In the genomic region with DNA sequence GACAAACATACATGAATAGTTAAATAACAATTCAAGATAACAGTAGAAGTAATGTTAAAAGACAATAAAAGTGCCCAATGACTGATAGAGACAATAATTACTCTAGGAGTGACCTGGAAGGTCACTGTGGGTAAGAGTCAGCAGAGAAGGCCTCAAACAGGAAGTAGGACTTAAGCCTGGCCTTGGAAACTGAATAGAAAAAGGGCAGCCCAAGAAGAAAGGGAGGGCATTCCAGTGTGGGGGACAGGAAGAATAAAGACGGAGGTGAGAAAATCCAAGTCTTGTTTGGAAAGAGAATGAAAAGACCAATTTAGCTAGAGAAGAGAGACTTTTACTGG, we compare ENCODE assay signal across 21 cellular contexts. TPM values are rescaled to one million over a fixed set of nuclear protein-coding genes. Genes with fewer than 3 reads are reported as not detected.
A peak's percentile ranks its signal among the peaks of the same experiment; 100 is the strongest.
DNase-seq lines count a peak whose midpoint lies in the region; ATAC-seq, FAIRE-seq and TF ChIP-seq lines count a peak whose summit lies in the region.
"Had no signal": no experiment of that assay in that cellular context is flagged by ENCODE, and none has a peak within 500 bp of the region (broad histone marks: within the 10 kb centered on the region; RNA-seq: fewer than 3 reads in every experiment).

No MANE protein-coding gene starts in this region.

- no peak overlapping the region for H3K4me3 ChIP-seq in K562
- H3K4me3 ChIP-seq in smooth muscle cell, result no peak overlapping the region
- H3K4me3 ChIP-seq: ascending aorta, gastrocnemius medialis, ovary had no signal

- no peak for TF ChIP-seq CTCF in K562 (IDR thresholded peaks at IDR 0.05 in 2 of 3, conservative IDR thresholded peaks at IDR 0.05 in 1 of 3; ENCODE audit: insufficient read depth in 2 of 3, low read depth in 1 of 3, low read length in 3 of 3)
- TF ChIP-seq CTCF in smooth muscle cell (IDR thresholded peaks at IDR 0.05; ENCODE audit: borderline replicate concordance, insufficient read depth, poor library complexity, severe bottlenecking), result no peak

- peaks cover 9% of the 10 kb centered on the region for H3K36me3 Mint-ChIP-seq in activated naive CD4-positive, alpha-beta T cell treated with anti-CD3 and anti-CD28 coated beads, Interleukin-2, amount 50 U/mL, for 24 hours

- H3K4me1 ChIP-seq in K562 (replicated peaks in 1 of 2; ENCODE audit: control insufficient read depth in 2 of 2, insufficient read depth in 2 of 2, low read length in 2 of 2), result no peaks in the 10 kb centered on the region; a peak in 1 of 5 replicates
- H3K4me1 ChIP-seq in smooth muscle cell (ENCODE audit: low read depth), result no peaks in the 10 kb centered on the region
- H3K4me1 ChIP-seq: ascending aorta, gastrocnemius medialis had no signal

- no TSS peak for BruUV-seq in K562 (replicated peaks; lab: Mats Ljungman, UMichigan)

- H4K20me1 ChIP-seq in K562 (replicated peaks; ENCODE audit: control insufficient read depth, insufficient read depth, low read length) (no peaks in the 10 kb centered on the region; the same call in 1 of the 2 replicates), smooth muscle cell (ENCODE audit: low read depth) (no peaks in the 10 kb centered on the region)

- TF ChIP-seq RAD21 in K562 (CRISPR knock-in tag; conservative IDR thresholded peaks at IDR 0.05 in 1 of 2, IDR thresholded peaks at IDR 0.05 in 1 of 2), result no peak

- H3K9me1 ChIP-seq in K562 (ENCODE audit: control insufficient read depth, insufficient read depth, low read length), result no peaks in the 10 kb centered on the region

- H3K27ac ChIP-seq in K562 (ENCODE audit: extremely low read depth, low read depth, low read length) (no peak overlapping the region), smooth muscle cell (ENCODE audit: low read depth) (peak overlapping the region; percentile 87)
- H3K27ac ChIP-seq: ascending aorta, gastrocnemius medialis, HL-60, ovary had no signal

- no peak for FAIRE-seq in K562 (lab: Jason Lieb, UNC)

- H3K9me3 ChIP-seq in K562 (replicated peaks; ENCODE audit: control insufficient read depth, insufficient read depth, low read depth, low read length) (no peaks in the 10 kb centered on the region), smooth muscle cell (replicated peaks; ENCODE audit: low read depth) (no peaks in the 10 kb centered on the region)
- H3K9me3 ChIP-seq: ascending aorta, gastrocnemius medialis, ovary had no signal

- ATAC-seq in K562 (no peak), GM18858 (IDR thresholded peaks at IDR 0.05; ENCODE audit: unreplicated experiment) (no peak)
- ATAC-seq: gastrocnemius medialis; left cardiac atrium; naive thymus-derived CD8-positive, alpha-beta T cell; Panc1; right cardiac atrium; SK-N-SH treated with all-trans-retinoic acid at 6 μM for 48 hours had no signal

- no peak for DNase-seq in activated naive CD4-positive, alpha-beta T cell (lab: John Stamatoyannopoulos, UW)
- DNase-seq in NCI-H226 (peak; percentile 4), K562 (ENCODE audit: extremely low read depth in 1 of 4, low spot score in 3 of 4) (no peak), smooth muscle cell (lab: John Stamatoyannopoulos, UW; ENCODE audit: unreplicated experiment) (no peak), KG1 (lab: John Stamatoyannopoulos, UW) (no peak), OCI-M1 (lab: John Stamatoyannopoulos, UW) (no peak)
- DNase-seq: activated gamma-delta T cell; erythroblast; gastrocnemius medialis; left cardiac atrium; naive thymus-derived CD8-positive, alpha-beta T cell; NCI-H1694 treated with DMSO at 0.1 percent for 48 hours; NCI-H82; ovary; right cardiac atrium had no signal

- WGBS in K562 (ENCODE audit: insufficient coverage, low coverage, missing lambda C conversion rate), result no CpG with 5 or more reads among the region's 1 CpG
- 79% methylated on average over 1 of the region's 1 CpG for WGBS in smooth muscle cell (ENCODE audit: low lambda C conversion rate)

- TF ChIP-seq EP300 in K562 (IDR thresholded peaks at IDR 0.05; ENCODE audit: low read length), result no peak

- no peaks in the 10 kb centered on the region for H3K9me3 Mint-ChIP-seq in activated naive CD4-positive, alpha-beta T cell treated with anti-CD3 and anti-CD28 coated beads, Interleukin-2, amount 50 U/mL, for 24 hours
- H3K9me3 Mint-ChIP-seq: naive thymus-derived CD8-positive, alpha-beta T cell had no signal

- H3K4me2 ChIP-seq in K562 (ENCODE audit: insufficient read depth, low read length) (no peak overlapping the region), smooth muscle cell (no peak overlapping the region)

- H3K9ac ChIP-seq in K562 (ENCODE audit: insufficient read depth in 1 of 2, low read depth in 2 of 2, low read length in 2 of 2), result no peak overlapping the region
- H3K9ac ChIP-seq in smooth muscle cell (ENCODE audit: low read depth), result peak overlapping the region; percentile 17

- CTCF ChIA-PET in K562 (lab: Yijun Ruan, JAX; ENCODE audit: low intra/inter-chr PET ratio), result no interaction called here

- H3K27ac Mint-ChIP-seq in activated naive CD4-positive, alpha-beta T cell treated with anti-CD3 and anti-CD28 coated beads, Interleukin-2, amount 50 U/mL, for 24 hours, result peak overlapping the region; percentile 51
- H3K27ac Mint-ChIP-seq: naive thymus-derived CD8-positive, alpha-beta T cell had no signal

- intact Hi-C loops in K562 (cut with micrococcal nuclease), result no loop called here

- peaks cover 9% of the 10 kb centered on the region for H3K4me1 Mint-ChIP-seq in activated naive CD4-positive, alpha-beta T cell treated with anti-CD3 and anti-CD28 coated beads, Interleukin-2, amount 50 U/mL, for 24 hours
- H3K4me1 Mint-ChIP-seq: naive thymus-derived CD8-positive, alpha-beta T cell had no signal

- in situ Hi-C loops in K562 (cut with MboI), result no loop called here

- POLR2A ChIA-PET in K562 (lab: Yijun Ruan, JAX), result interaction anchor here (1.2 kb wide), 1 partner anchor 13 kb away, joined by 3 read pairs; no protein-coding TSS in a partner anchor

- TF ChIP-seq POLR2A in K562 (conservative IDR thresholded peaks at IDR 0.05), result no peak

- H3F3A ChIP-seq in smooth muscle cell (ENCODE audit: low read depth), result no peaks in the 10 kb centered on the region

- H3K27me3 ChIP-seq in K562 (ENCODE audit: control insufficient read depth in 2 of 2, insufficient read depth in 2 of 2, low read length in 2 of 2) (peaks cover 4 to 16% of the 10 kb centered on the region in 2 experiments; a peak in 4 of 5 replicates), smooth muscle cell (ENCODE audit: low read depth) (no peaks in the 10 kb centered on the region)
- H3K27me3 ChIP-seq: ascending aorta, gastrocnemius medialis, ovary had no signal

- H2AFZ ChIP-seq in K562 (ENCODE audit: low read depth, low read length) (no peak overlapping the region), smooth muscle cell (ENCODE audit: low read depth) (no peak overlapping the region)

- H3K36me3 ChIP-seq in K562 (ENCODE audit: control insufficient read depth, insufficient read depth, low read length) (no peaks in the 10 kb centered on the region), smooth muscle cell (ENCODE audit: low read depth) (no peaks in the 10 kb centered on the region)
- H3K36me3 ChIP-seq: ascending aorta, gastrocnemius medialis, ovary had no signal

- H3K79me2 ChIP-seq in K562 (ENCODE audit: control insufficient read depth, insufficient read depth, low read length) (no peaks in the 10 kb centered on the region), smooth muscle cell (ENCODE audit: low read depth) (no peaks in the 10 kb centered on the region)

- no peak overlapping the region for H3K4me3 Mint-ChIP-seq in activated naive CD4-positive, alpha-beta T cell treated with anti-CD3 and anti-CD28 coated beads, Interleukin-2, amount 50 U/mL, for 24 hours
- H3K4me3 Mint-ChIP-seq: naive thymus-derived CD8-positive, alpha-beta T cell had no signal

- no peaks in the 10 kb centered on the region for H3K27me3 Mint-ChIP-seq in activated naive CD4-positive, alpha-beta T cell treated with anti-CD3 and anti-CD28 coated beads, Interleukin-2, amount 50 U/mL, for 24 hours
- H3K27me3 Mint-ChIP-seq: naive thymus-derived CD8-positive, alpha-beta T cell had no signal

RNA-seq across cellular contexts. Expression of gene P2RY4, which starts 6.0 kb away (rescaled TPM):
- total RNA-seq in K562 (2011; cell fraction: chromatin; rRNA removed; ENCODE audit: low replicate concordance), result 0.30 and 0.60 TPM in 2 replicates
- 0.17 TPM in 1 of 2 replicates, not detected in the other for total RNA-seq in K562 (2011; cell fraction: nucleolus; rRNA removed)
- 0.29 and 0.76 TPM in 2 replicates for total RNA-seq in K562 (2011; cell fraction: nucleoplasm; rRNA removed)
- total RNA-seq in K562 (2014; rRNA removed) (not detected in 2 replicates), K562 (2014; rRNA removed; fragmentation: Illumina TruSeq; extraction: Trizol) (not detected in 2 replicates), K562 (2015; rRNA removed; fragmentation: Illumina TruSeq; extraction: Trizol) (not detected in 2 replicates), K562 (2021) (not detected in 2 replicates), smooth muscle cell (0.09 TPM in 1 of 2 replicates, not detected in the other)
- polyA plus RNA-seq in K562 (2011; rRNA removed) (not detected in 2 replicates), K562 (2014; fragmentation: Illumina TruSeq; extraction: Trizol) (not detected in 2 replicates), K562 (2014; fragmentation: Nextera tagmentation; extraction: Ambion mirVana) (not detected), K562 (2014; rRNA removed) (not detected in 2 replicates), smooth muscle cell (0.14 TPM in 1 of 2 replicates, not detected in the other)
- 0.04 TPM in 1 of 2 replicates, not detected in the other for polyA plus RNA-seq in K562 (2011; cell fraction: cytosol; rRNA removed)
- 0.51 and 0.58 TPM in 2 replicates for polyA plus RNA-seq in K562 (2011; cell fraction: nucleus; rRNA removed)
- polyA plus RNA-seq in K562 (2012), result 0.10 TPM in 1 of 2 replicates, not detected in the other
- not detected in 2 replicates for polyA minus RNA-seq in K562 (2011; rRNA and poly(A)+ RNA removed)
- not detected in 2 replicates for polyA minus RNA-seq in K562 (2011; cell fraction: cytosol; rRNA and poly(A)+ RNA removed)
- 0.22 and 0.27 TPM in 2 replicates for polyA minus RNA-seq in K562 (2011; cell fraction: nucleus; rRNA and poly(A)+ RNA removed)
- total RNA-seq: gastrocnemius medialis, right cardiac atrium had no signal
- polyA plus RNA-seq: naive thymus-derived CD8-positive, alpha-beta T cell had no signal

RNA-seq across cellular contexts. Expression of gene ARR3, which starts 14.1 kb away (rescaled TPM):
- not detected in 2 replicates for total RNA-seq in K562 (2011; cell fraction: chromatin; rRNA removed; ENCODE audit: low replicate concordance)
- not detected in 2 replicates for total RNA-seq in K562 (2011; cell fraction: nucleolus; rRNA removed)
- total RNA-seq in K562 (2011; cell fraction: nucleoplasm; rRNA removed), result not detected in 2 replicates
- total RNA-seq in K562 (2014; rRNA removed), result not detected in 2 replicates
- total RNA-seq in K562 (2014; rRNA removed; fragmentation: Illumina TruSeq; extraction: Trizol), result not detected in 2 replicates
- total RNA-seq in K562 (2015; rRNA removed; fragmentation: Illumina TruSeq; extraction: Trizol), result not detected in 2 replicates
- total RNA-seq in K562 (2021), result not detected in 2 replicates
- polyA plus RNA-seq in K562 (2011; rRNA removed), result not detected in 2 replicates
- not detected in 2 replicates for polyA plus RNA-seq in K562 (2011; cell fraction: cytosol; rRNA removed)
- not detected in 2 replicates for polyA plus RNA-seq in K562 (2011; cell fraction: nucleus; rRNA removed)
- not detected in 2 replicates for polyA plus RNA-seq in K562 (2012)
- polyA plus RNA-seq in K562 (2014; fragmentation: Illumina TruSeq; extraction: Trizol), result not detected in 2 replicates
- not detected for polyA plus RNA-seq in K562 (2014; fragmentation: Nextera tagmentation; extraction: Ambion mirVana)
- polyA plus RNA-seq in K562 (2014; rRNA removed), result not detected in 2 replicates
- polyA minus RNA-seq in K562 (2011; rRNA and poly(A)+ RNA removed), result not detected in 2 replicates
- polyA minus RNA-seq in K562 (2011; cell fraction: cytosol; rRNA and poly(A)+ RNA removed), result not detected in 2 replicates
- not detected in 2 replicates for polyA minus RNA-seq in K562 (2011; cell fraction: nucleus; rRNA and poly(A)+ RNA removed)
- not detected in 2 replicates for total RNA-seq in smooth muscle cell
- 0.24 TPM in 1 of 2 replicates, not detected in the other for polyA plus RNA-seq in smooth muscle cell
- total RNA-seq: ascending aorta; gastrocnemius medialis; left cardiac atrium; naive thymus-derived CD8-positive, alpha-beta T cell; ovary; right cardiac atrium had no signal
- polyA plus RNA-seq: naive thymus-derived CD8-positive, alpha-beta T cell; ovary; right cardiac atrium had no signal

RNA-seq across cellular contexts. Expression of gene AWAT1, which starts 19.6 kb away (rescaled TPM):
- total RNA-seq in K562 (2011; cell fraction: chromatin; rRNA removed; ENCODE audit: low replicate concordance), result not detected in 2 replicates
- total RNA-seq in K562 (2011; cell fraction: nucleolus; rRNA removed), result not detected in 2 replicates
- total RNA-seq in K562 (2011; cell fraction: nucleoplasm; rRNA removed), result not detected in 2 replicates
- total RNA-seq in K562 (2014; rRNA removed) (not detected in 2 replicates), K562 (2014; rRNA removed; fragmentation: Illumina TruSeq; extraction: Trizol) (not detected in 2 replicates), K562 (2015; rRNA removed; fragmentation: Illumina TruSeq; extraction: Trizol) (not detected in 2 replicates), K562 (2021) (not detected in 2 replicates), smooth muscle cell (not detected in 2 replicates)
- polyA plus RNA-seq in K562 (2011; rRNA removed) (not detected in 2 replicates), K562 (2014; fragmentation: Illumina TruSeq; extraction: Trizol) (not detected in 2 replicates), K562 (2014; fragmentation: Nextera tagmentation; extraction: Ambion mirVana) (not detected), K562 (2014; rRNA removed) (not detected in 2 replicates), smooth muscle cell (not detected in 2 replicates)
- polyA plus RNA-seq in K562 (2011; cell fraction: cytosol; rRNA removed), result not detected in 2 replicates
- polyA plus RNA-seq in K562 (2011; cell fraction: nucleus; rRNA removed), result not detected in 2 replicates
- polyA plus RNA-seq in K562 (2012), result not detected in 2 replicates
- polyA minus RNA-seq in K562 (2011; rRNA and poly(A)+ RNA removed), result not detected in 2 replicates
- not detected in 2 replicates for polyA minus RNA-seq in K562 (2011; cell fraction: cytosol; rRNA and poly(A)+ RNA removed)
- not detected in 2 replicates for polyA minus RNA-seq in K562 (2011; cell fraction: nucleus; rRNA and poly(A)+ RNA removed)
- total RNA-seq: ascending aorta; gastrocnemius medialis; left cardiac atrium; naive thymus-derived CD8-positive, alpha-beta T cell; ovary; right cardiac atrium had no signal
- polyA plus RNA-seq: naive thymus-derived CD8-positive, alpha-beta T cell; ovary; right cardiac atrium had no signal

RNA-seq across cellular contexts. Expression of gene RAB41, which starts 27.9 kb away (rescaled TPM):
- not detected in 2 replicates for total RNA-seq in K562 (2011; cell fraction: chromatin; rRNA removed; ENCODE audit: low replicate concordance)
- total RNA-seq in K562 (2011; cell fraction: nucleolus; rRNA removed), result not detected in 2 replicates
- total RNA-seq in K562 (2011; cell fraction: nucleoplasm; rRNA removed), result not detected in 2 replicates
- total RNA-seq in K562 (2014; rRNA removed) (not detected in 2 replicates), K562 (2014; rRNA removed; fragmentation: Illumina TruSeq; extraction: Trizol) (not detected in 2 replicates), K562 (2015; rRNA removed; fragmentation: Illumina TruSeq; extraction: Trizol) (not detected in 2 replicates), K562 (2021) (not detected in 2 replicates), smooth muscle cell (not detected in 2 replicates)
- polyA plus RNA-seq in K562 (2011; rRNA removed) (not detected in 2 replicates), K562 (2014; fragmentation: Illumina TruSeq; extraction: Trizol) (not detected in 2 replicates), K562 (2014; fragmentation: Nextera tagmentation; extraction: Ambion mirVana) (under 1 TPM in 1 of 2 experiments, not detected in 1; 0.08 TPM), K562 (2014; rRNA removed) (not detected in 2 replicates), smooth muscle cell (0.19 and 0.39 TPM in 2 replicates)
- not detected in 2 replicates for polyA plus RNA-seq in K562 (2011; cell fraction: cytosol; rRNA removed)
- polyA plus RNA-seq in K562 (2011; cell fraction: nucleus; rRNA removed), result not detected in 2 replicates
- polyA plus RNA-seq in K562 (2012), result 0.12 TPM in 1 of 2 replicates, not detected in the other
- not detected in 2 replicates for polyA minus RNA-seq in K562 (2011; rRNA and poly(A)+ RNA removed)
- polyA minus RNA-seq in K562 (2011; cell fraction: cytosol; rRNA and poly(A)+ RNA removed), result not detected in 2 replicates
- not detected in 2 replicates for polyA minus RNA-seq in K562 (2011; cell fraction: nucleus; rRNA and poly(A)+ RNA removed)
- total RNA-seq: ascending aorta; gastrocnemius medialis; left cardiac atrium; naive thymus-derived CD8-positive, alpha-beta T cell; ovary; right cardiac atrium had no signal
- polyA plus RNA-seq: naive thymus-derived CD8-positive, alpha-beta T cell; ovary; right cardiac atrium had no signal

RNA-seq across cellular contexts. Expression of gene PDZD11, which starts 35.7 kb away (rescaled TPM):
- total RNA-seq in K562 (2011; cell fraction: chromatin; rRNA removed; ENCODE audit: low replicate concordance), result 16.8 and 19.6 TPM in 2 replicates
- total RNA-seq in K562 (2011; cell fraction: nucleolus; rRNA removed), result 16.8 and 18.0 TPM in 2 replicates
- 19.8 and 20.3 TPM in 2 replicates for total RNA-seq in K562 (2011; cell fraction: nucleoplasm; rRNA removed)
- total RNA-seq in K562 (2014; rRNA removed), result 20.7 and 21.9 TPM in 2 replicates
- 32.5 and 34.5 TPM in 2 replicates for total RNA-seq in K562 (2014; rRNA removed; fragmentation: Illumina TruSeq; extraction: Trizol)
- 24.7 and 28.6 TPM in 2 replicates for total RNA-seq in K562 (2015; rRNA removed; fragmentation: Illumina TruSeq; extraction: Trizol)
- total RNA-seq in K562 (2021), result 25.0 and 25.1 TPM in 2 replicates
- 44.2 and 67.1 TPM in 2 replicates for polyA plus RNA-seq in K562 (2011; rRNA removed)
- polyA plus RNA-seq in K562 (2011; cell fraction: cytosol; rRNA removed), result 47.0 and 47.2 TPM in 2 replicates
- polyA plus RNA-seq in K562 (2011; cell fraction: nucleus; rRNA removed), result 37.9 and 46.2 TPM in 2 replicates
- 37.1 and 42.1 TPM in 2 replicates for polyA plus RNA-seq in K562 (2012)
- 45.6 and 52.9 TPM in 2 replicates for polyA plus RNA-seq in K562 (2014; fragmentation: Illumina TruSeq; extraction: Trizol)
- polyA plus RNA-seq in K562 (2014; fragmentation: Nextera tagmentation; extraction: Ambion mirVana), result 100 to 1,000 TPM in 1 of 2 experiments, 10 to 100 TPM in 1; 93.7 to 109 TPM
- 36.4 and 42.2 TPM in 2 replicates for polyA plus RNA-seq in K562 (2014; rRNA removed)
- polyA minus RNA-seq in K562 (2011; rRNA and poly(A)+ RNA removed), result 49.2 and 64.8 TPM in 2 replicates
- 14.5 and 18.7 TPM in 2 replicates for polyA minus RNA-seq in K562 (2011; cell fraction: cytosol; rRNA and poly(A)+ RNA removed)
- 6.7 and 12.6 TPM in 2 replicates for polyA minus RNA-seq in K562 (2011; cell fraction: nucleus; rRNA and poly(A)+ RNA removed)
- total RNA-seq in smooth muscle cell, result 60.8 and 63.1 TPM in 2 replicates
- 69.7 and 73.9 TPM in 2 replicates for polyA plus RNA-seq in smooth muscle cell
